In genomic region chr1:222588135-222588534, GRCh38 we compare ENCODE assay signal across 11 cellular contexts. TPM values are rescaled to one million over a fixed set of nuclear protein-coding genes. Genes with fewer than 3 reads are reported as not detected.
DNase-seq lines count a peak whose midpoint lies in the region; FAIRE-seq and TF ChIP-seq lines count a peak whose summit lies in the region.
"Had no signal": no experiment of that assay in that cellular context is flagged by ENCODE, and none has a peak within 500 bp of the region (broad histone marks: within the 10 kb centered on the region; RNA-seq: fewer than 3 reads in every experiment).

No MANE protein-coding gene starts in this region.

- CTCF ChIA-PET in CD8-positive, alpha-beta memory T cell (lab: Charles Lee): no interaction called here

- H3K4me3 ChIP-seq in CD8-positive, alpha-beta memory T cell (ENCODE audit: low read length): no peak overlapping the region
- peak overlapping the region; percentile 79 for H3K4me3 ChIP-seq in HUES48 (ENCODE audit: low read depth, low read length)
- no peak overlapping the region for H3K4me3 ChIP-seq in astrocyte (ENCODE audit: insufficient read depth, low read depth, low read length)

- peaks cover 45% of the 10 kb centered on the region for H3K79me2 ChIP-seq in astrocyte (ENCODE audit: insufficient read depth, low read length)

- peaks cover 12% of the 10 kb centered on the region for H3K36me3 ChIP-seq in CD8-positive, alpha-beta memory T cell (ENCODE audit: insufficient read depth, low read length)
- peaks cover 44% of the 10 kb centered on the region for H3K36me3 ChIP-seq in HUES48 (ENCODE audit: control insufficient read depth, insufficient read depth, low read length)
- H3K36me3 ChIP-seq in astrocyte (ENCODE audit: insufficient read depth, low read length): peaks cover 15% of the 10 kb centered on the region

- H3K9me3 Mint-ChIP-seq in CD8-positive, alpha-beta memory T cell: no peaks in the 10 kb centered on the region
- H3K9me3 Mint-ChIP-seq in astrocyte (ENCODE audit: unreplicated experiment) (no peaks in the 10 kb centered on the region), nephron progenitor cell (no peaks in the 10 kb centered on the region)

- TF ChIP-seq CTCF in astrocyte (IDR thresholded peaks at IDR 0.05; ENCODE audit: insufficient read depth, low read depth, low read length) (no peak), nephron progenitor cell (IDR thresholded peaks at IDR 0.05) (no peak)

- no peaks in the 10 kb centered on the region for H3K27me3 ChIP-seq in CD8-positive, alpha-beta memory T cell (ENCODE audit: insufficient read depth, low read length, poor library complexity, severe bottlenecking)
- H3K27me3 ChIP-seq in HUES48 (ENCODE audit: control insufficient read depth, insufficient read depth, low read length): no peaks in the 10 kb centered on the region
- no peaks in the 10 kb centered on the region for H3K27me3 ChIP-seq in astrocyte (ENCODE audit: insufficient read depth, low read length)
- H3K27me3 ChIP-seq: ascending aorta had no signal

- peak overlapping the region; percentile 92 for H3K4me2 ChIP-seq in astrocyte (ENCODE audit: low read length)

- no peak overlapping the region for H3K9ac ChIP-seq in HUES48 (ENCODE audit: low read depth, low read length)
- no peak overlapping the region for H3K9ac ChIP-seq in astrocyte (ENCODE audit: low read length)

- peaks cover 45 to 62% (median 58%) of the 10 kb centered on the region in 3 donors for H3K4me1 Mint-ChIP-seq in CD8-positive, alpha-beta memory T cell
- H3K4me1 Mint-ChIP-seq in astrocyte (ENCODE audit: low read depth, unreplicated experiment) (peaks cover 20% of the 10 kb centered on the region), nephron progenitor cell (peaks cover 50% of the 10 kb centered on the region)

- no peak for FAIRE-seq in astrocyte (lab: Jason Lieb, UNC)

- intact Hi-C loops in cardiac septum (cut with DNase I): no loop called here

- H3K27me3 Mint-ChIP-seq in CD8-positive, alpha-beta memory T cell: no peaks in the 10 kb centered on the region
- no peaks in the 10 kb centered on the region for H3K27me3 Mint-ChIP-seq in astrocyte (ENCODE audit: low read depth, unreplicated experiment)
- peaks cover 14% of the 10 kb centered on the region for H3K27me3 Mint-ChIP-seq in nephron progenitor cell (ENCODE audit: low read depth, poor library complexity)

- H4K20me1 ChIP-seq in astrocyte (ENCODE audit: insufficient read depth, low read length): no peaks in the 10 kb centered on the region

- peak overlapping the region in 6 of 7 donors; percentile 1 to 100 (median 27) for H3K4me3 Mint-ChIP-seq in CD8-positive, alpha-beta memory T cell
- no peak overlapping the region for H3K4me3 Mint-ChIP-seq in astrocyte (ENCODE audit: unreplicated experiment)
- H3K4me3 Mint-ChIP-seq in nephron progenitor cell: peak overlapping the region; percentile 96

- no peak overlapping the region for H3K27ac ChIP-seq in CD8-positive, alpha-beta memory T cell (ENCODE audit: low read depth, low read length)
- no peak overlapping the region for H3K27ac ChIP-seq in HUES48 (ENCODE audit: low read depth, low read length)
- no peak overlapping the region for H3K27ac ChIP-seq in astrocyte (ENCODE audit: low read depth, low read length)
- H3K27ac ChIP-seq: ascending aorta, lower lobe of right lung had no signal

- peak overlapping the region in 3 of 8 donors; percentile 12 to 48 (median 35) for H3K27ac Mint-ChIP-seq in CD8-positive, alpha-beta memory T cell
- H3K27ac Mint-ChIP-seq in astrocyte (ENCODE audit: unreplicated experiment): no peak overlapping the region
- no peak overlapping the region for H3K27ac Mint-ChIP-seq in nephron progenitor cell

- peaks cover 2 to 49% (median 7%) of the 10 kb centered on the region in 3 donors for H3K36me3 Mint-ChIP-seq in CD8-positive, alpha-beta memory T cell
- H3K36me3 Mint-ChIP-seq in astrocyte (ENCODE audit: low read depth, unreplicated experiment) (peaks cover 2% of the 10 kb centered on the region), nephron progenitor cell (ENCODE audit: low read depth) (peaks cover 49% of the 10 kb centered on the region)

- peaks cover 21% of the 10 kb centered on the region for H3K4me1 ChIP-seq in CD8-positive, alpha-beta memory T cell (ENCODE audit: insufficient read depth, low read length)
- H3K4me1 ChIP-seq in HUES48 (ENCODE audit: control insufficient read depth, insufficient read depth, low read length): no peaks in the 10 kb centered on the region
- H3K4me1 ChIP-seq in astrocyte (ENCODE audit: insufficient read depth, low read length): peaks cover 14% of the 10 kb centered on the region

- POLR2A ChIA-PET in CD8-positive, alpha-beta memory T cell (lab: Charles Lee): interaction anchor here (2.5 kb wide), 1 partner anchor 125 kb away, joined by 11 read pairs; the partner anchor contains the start of gene BROX

- no peaks in the 10 kb centered on the region for H3K9me3 ChIP-seq in CD8-positive, alpha-beta memory T cell (ENCODE audit: low read length)
- H3K9me3 ChIP-seq in HUES48 (ENCODE audit: control insufficient read depth, insufficient read depth, low read length) (no peaks in the 10 kb centered on the region), astrocyte (ENCODE audit: insufficient read depth, low read depth, low read length) (no peaks in the 10 kb centered on the region)
- H3K9me3 ChIP-seq: ascending aorta, lower lobe of right lung had no signal

- H2AFZ ChIP-seq in astrocyte (ENCODE audit: low read depth, low read length): no peak overlapping the region

- no peak for DNase-seq in CD8-positive, alpha-beta memory T cell
- DNase-seq in astrocyte (ENCODE audit: low read depth) (no peak), nephron progenitor cell (no peak), NCI-H2107 (lab: John Stamatoyannopoulos, UW) (no peak), cardiac septum (ENCODE audit: low spot score) (no peak), NCI-H2196 treated with DMSO at 0.1 percent for 48 hours (lab: John Stamatoyannopoulos, UW; ENCODE audit: unreplicated experiment) (no peak)
- DNase-seq: activated CD8-positive, alpha-beta memory T cell treated with anti-CD3 and anti-CD28 coated beads for 24 hours; lower lobe of right lung; NCI-H1436 treated with DMSO at 0.1 percent for 48 hours had no signal

RNA-seq across cellular contexts. Expression of gene TAF1A, which starts 1.6 kb away (rescaled TPM):
- total RNA-seq in CD8-positive, alpha-beta memory T cell: 10 to 100 TPM; 21.3 to 22.9 TPM
- 5.8 TPM for polyA plus RNA-seq in CD8-positive, alpha-beta memory T cell
- 6.6 and 7.5 TPM in 2 replicates for total RNA-seq in astrocyte
- 3.9 TPM for total RNA-seq in cardiac septum

RNA-seq across cellular contexts. Expression of gene MIA3, which starts 29.8 kb away (rescaled TPM):
- total RNA-seq in CD8-positive, alpha-beta memory T cell: 10 to 100 TPM; 35.8 to 43.2 TPM
- polyA plus RNA-seq in CD8-positive, alpha-beta memory T cell: 69.5 TPM
- total RNA-seq in astrocyte (63.5 and 73.5 TPM in 2 replicates), cardiac septum (42.3 TPM)

RNA-seq across cellular contexts. Expression of gene HHIPL2, which starts 40.2 kb away (rescaled TPM):
- under 1 TPM; 0.28 to 0.29 TPM for total RNA-seq in CD8-positive, alpha-beta memory T cell
- polyA plus RNA-seq in CD8-positive, alpha-beta memory T cell: not detected
- total RNA-seq in astrocyte (0.16 and 0.50 TPM in 2 replicates), cardiac septum (not detected)
- total RNA-seq: ascending aorta had no signal
